Comparison of ENCODE assay signal across 37 cellular contexts in the genomic region with DNA sequence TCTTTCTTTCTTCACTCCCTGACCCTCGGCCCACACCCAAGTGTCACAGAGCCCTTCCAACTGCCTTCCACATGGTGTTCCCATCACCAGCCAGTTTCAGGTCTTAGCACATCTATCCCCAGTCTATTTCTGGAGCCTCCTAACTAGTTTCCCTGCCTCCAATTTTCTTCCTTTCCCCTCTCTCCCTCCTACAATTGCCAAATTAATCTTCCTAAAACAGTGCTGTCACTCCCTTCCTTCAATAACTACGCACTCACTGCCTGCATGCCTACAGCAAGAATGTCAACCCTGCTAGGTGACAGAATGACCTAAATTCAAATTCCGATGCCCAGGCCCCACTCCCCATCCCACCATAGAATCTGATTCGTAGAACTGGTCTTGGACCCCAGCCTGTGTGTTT. TPM values are rescaled to one million over a fixed set of nuclear protein-coding genes. Genes with fewer than 3 reads are reported as not detected.
"Had no signal": no experiment of that assay in that cellular context is flagged by ENCODE, and none has a peak within 500 bp of the region (broad histone marks: within the 10 kb centered on the region; RNA-seq: fewer than 3 reads in every experiment).

No MANE protein-coding gene starts in this region.

- ATAC-seq: activated CD8-positive, alpha-beta T cell treated with anti-CD3 and anti-CD28 coated beads for 36 hours; activated naive CD4-positive, alpha-beta T cell treated with anti-CD3 and anti-CD28 coated beads, Interleukin-2, amount 50 U/mL, for 72 hours; activated T-cell treated with anti-CD3 and anti-CD28 coated beads, Interleukin-2, amount 50 U/mL, for 4 hours; activated T-cell treated with anti-CD3 and anti-CD28 coated beads, Interleukin-2, amount 50 U/mL, for 72 hours; activated T-helper 17 cell treated with anti-CD3 and anti-CD28 coated beads, Interleukin-2, amount 50 U/mL, for 72 hours; body of pancreas had no signal

- H3K4me1 Mint-ChIP-seq: activated B cell treated with CpG ODN at 0.5 μM for 24 hours; activated CD4-positive, alpha-beta T cell treated with anti-CD3 and anti-CD28 coated beads, Interleukin-2, amount 10 ng/mL, durations not matched to agents 24 days and 14 days; central memory CD8-positive, alpha-beta T cell had no signal

- DNase-seq: activated B cell treated with CpG ODN at 0.5 μM for 24 hours; activated CD4-positive, alpha-beta memory T cell treated with anti-CD3 and anti-CD28 coated beads for 36 hours; activated CD4-positive, alpha-beta T cell treated with anti-CD3 and anti-CD28 coated beads for 4 hours; activated CD4-positive, alpha-beta T cell treated with anti-CD3 and anti-CD28 coated beads, Interleukin-2, amount 10 ng/mL, durations not matched to agents 24 days and 14 days; activated CD4-positive, alpha-beta T cell treated with anti-CD3 and anti-CD28 coated beads, Interleukin-2, amount 50 U/mL, for 1 hour; activated CD4-positive, alpha-beta T cell treated with anti-CD3 and anti-CD28 coated beads, Interleukin-2, amount 50 U/mL, for 4 hours; activated CD4-positive, CD25-positive, alpha-beta regulatory T cell treated with anti-CD3 and anti-CD28 coated beads, Interleukin-2, amount 50 U/mL, for 72 hours; activated CD8-positive, alpha-beta memory T cell treated with anti-CD3 and anti-CD28 coated beads, Interleukin-2, amount 50 U/mL, for 4 hours; activated CD8-positive, alpha-beta T cell treated with anti-CD3 and anti-CD28 coated beads for 36 hours; activated effector memory CD4-positive, alpha-beta T cell treated with anti-CD3 and anti-CD28 coated beads, Interleukin-2, amount 50 U/mL, for 16 hours; activated gamma-delta T cell treated with Interleukin-2 at 50 U/mL for 16 hours; activated naive CD4-positive, alpha-beta T cell; activated naive CD4-positive, alpha-beta T cell treated with anti-CD3 and anti-CD28 coated beads for 36 hours; activated naive CD4-positive, alpha-beta T cell treated with anti-CD3 and anti-CD28 coated beads, Interleukin-2, amount 50 U/mL, for 16 hours; activated naive CD8-positive, alpha-beta T cell treated with anti-CD3 and anti-CD28 coated beads for 36 hours; activated T-cell treated with anti-CD3 and anti-CD28 coated beads for 4 hours; activated T-cell treated with anti-CD3 and anti-CD28 coated beads, Interleukin-2, amount 50 U/mL, for 1 hour; activated T-cell treated with anti-CD3 and anti-CD28 coated beads, Interleukin-2, amount 50 U/mL, for 4 hours; activated T-cell treated with anti-CD3 and anti-CD28 coated beads, Interleukin-2, amount 50 U/mL, for 72 hours; amniotic stem cell; aorta; body of pancreas; brain microvascular endothelial cell; cerebellar nuclear complex; SW 1271; T-helper 1 cell; T-helper 2 cell; T-helper 9 cell had no signal

- H3K27me3 Mint-ChIP-seq: activated B cell treated with CpG ODN at 0.5 μM for 24 hours; activated CD4-positive, alpha-beta T cell treated with anti-CD3 and anti-CD28 coated beads, Interleukin-2, amount 10 ng/mL, durations not matched to agents 24 days and 14 days; activated naive CD8-positive, alpha-beta T cell treated with anti-CD3 and anti-CD28 coated beads for 36 hours had no signal

- H3K27ac ChIP-seq: adrenal gland, body of pancreas, brain microvascular endothelial cell, breast epithelium, VCaP had no signal

- H3K4me3 Mint-ChIP-seq: activated B cell treated with CpG ODN at 0.5 μM for 24 hours; activated CD4-positive, alpha-beta memory T cell treated with anti-CD3 and anti-CD28 coated beads for 36 hours; activated CD4-positive, alpha-beta T cell treated with anti-CD3 and anti-CD28 coated beads, Interleukin-2, amount 10 ng/mL, durations not matched to agents 24 days and 14 days; activated CD8-positive, alpha-beta T cell treated with anti-CD3 and anti-CD28 coated beads for 36 hours; activated naive CD4-positive, alpha-beta T cell treated with anti-CD3 and anti-CD28 coated beads for 36 hours; activated naive CD8-positive, alpha-beta T cell treated with anti-CD3 and anti-CD28 coated beads for 36 hours; activated T-cell treated with anti-CD3 and anti-CD28 coated beads, Interleukin-2, amount 50 U/mL, for 4 hours; activated T-cell treated with anti-CD3 and anti-CD28 coated beads, Interleukin-2, amount 50 U/mL, for 72 hours; activated T-helper 1 cell treated with anti-CD3 and anti-CD28 coated beads, Interleukin-12 subunit alpha, Interleukin-12 subunit beta, Interleukin-2, Interleukin-4 antibody, amounts not matched to agents 30 ng/mL and 10 ng/mL and 1 ng/mL, durations not matched to agents 14 hours and 24 hours and 36 hours; activated T-helper 17 cell treated with anti-CD3 and anti-CD28 coated beads, Interleukin-2, amount 50 U/mL, for 72 hours; central memory CD8-positive, alpha-beta T cell; T-helper 1 cell treated with Interleukin-12 subunit alpha and Interleukin-12 subunit beta and Interleukin-4 antibody, amounts not matched to agents 30 μg/mL and 1 μg/mL, for 36 hours; T-helper 2 cell treated with Interferon-gamma antibody and Interleukin-4, amounts not matched to agents 5 μg/mL and 100 μg/mL, for 36 hours had no signal

- H3K36me3 ChIP-seq: adrenal gland, brain microvascular endothelial cell, breast epithelium had no signal

- H3K9me3 ChIP-seq: adrenal gland, body of pancreas, breast epithelium had no signal

- H3K4me1 ChIP-seq: adrenal gland, body of pancreas, breast epithelium had no signal

- H3K27me3 ChIP-seq: adrenal gland, body of pancreas, brain microvascular endothelial cell, breast epithelium had no signal

- H3K27ac Mint-ChIP-seq: activated B cell treated with CpG ODN at 0.5 μM for 24 hours; activated CD4-positive, alpha-beta memory T cell treated with anti-CD3 and anti-CD28 coated beads for 36 hours; activated CD4-positive, alpha-beta T cell treated with anti-CD3 and anti-CD28 coated beads, Interleukin-2, amount 10 ng/mL, durations not matched to agents 24 days and 14 days; activated CD8-positive, alpha-beta T cell treated with anti-CD3 and anti-CD28 coated beads for 36 hours; activated naive CD4-positive, alpha-beta T cell treated with anti-CD3 and anti-CD28 coated beads for 36 hours; activated naive CD4-positive, alpha-beta T cell treated with anti-CD3 and anti-CD28 coated beads, Interleukin-2, amount 50 U/mL, for 72 hours; activated naive CD8-positive, alpha-beta T cell treated with anti-CD3 and anti-CD28 coated beads for 36 hours; activated T-cell treated with anti-CD3 and anti-CD28 coated beads, Interleukin-2, amount 50 U/mL, for 72 hours; activated T-helper 1 cell treated with anti-CD3 and anti-CD28 coated beads, Interleukin-12 subunit alpha, Interleukin-12 subunit beta, Interleukin-2, Interleukin-4 antibody, amounts not matched to agents 30 ng/mL and 10 ng/mL and 1 ng/mL, durations not matched to agents 14 hours and 24 hours and 36 hours; activated T-helper 17 cell treated with anti-CD3 and anti-CD28 coated beads, Interleukin-2, amount 50 U/mL, for 72 hours; T-helper 1 cell treated with Interleukin-12 subunit alpha and Interleukin-12 subunit beta and Interleukin-4 antibody, amounts not matched to agents 30 μg/mL and 1 μg/mL, for 36 hours; T-helper 2 cell treated with Interferon-gamma antibody and Interleukin-4, amounts not matched to agents 5 μg/mL and 100 μg/mL, for 36 hours had no signal

- H3K36me3 Mint-ChIP-seq: activated CD4-positive, alpha-beta memory T cell treated with anti-CD3 and anti-CD28 coated beads for 36 hours; activated naive CD4-positive, alpha-beta T cell treated with anti-CD3 and anti-CD28 coated beads, Interleukin-2, amount 50 U/mL, for 72 hours; activated naive CD8-positive, alpha-beta T cell treated with anti-CD3 and anti-CD28 coated beads for 36 hours had no signal

- H3K9me3 Mint-ChIP-seq: activated B cell treated with CpG ODN at 0.5 μM for 24 hours; activated CD4-positive, alpha-beta memory T cell treated with anti-CD3 and anti-CD28 coated beads for 36 hours; activated CD4-positive, alpha-beta T cell treated with anti-CD3 and anti-CD28 coated beads, Interleukin-2, amount 10 ng/mL, durations not matched to agents 24 days and 14 days; activated CD8-positive, alpha-beta T cell treated with anti-CD3 and anti-CD28 coated beads for 36 hours; activated naive CD4-positive, alpha-beta T cell treated with anti-CD3 and anti-CD28 coated beads for 36 hours; activated naive CD4-positive, alpha-beta T cell treated with anti-CD3 and anti-CD28 coated beads, Interleukin-2, amount 50 U/mL, for 72 hours; activated naive CD8-positive, alpha-beta T cell treated with anti-CD3 and anti-CD28 coated beads for 36 hours; activated T-cell treated with anti-CD3 and anti-CD28 coated beads, Interleukin-2, amount 50 U/mL, for 4 hours; activated T-helper 1 cell treated with anti-CD3 and anti-CD28 coated beads, Interleukin-12 subunit alpha, Interleukin-12 subunit beta, Interleukin-2, Interleukin-4 antibody, amounts not matched to agents 30 ng/mL and 10 ng/mL and 1 ng/mL, durations not matched to agents 14 hours and 24 hours and 36 hours; activated T-helper 17 cell treated with anti-CD3 and anti-CD28 coated beads, Interleukin-2, amount 50 U/mL, for 72 hours; central memory CD8-positive, alpha-beta T cell; T-helper 1 cell treated with Interleukin-12 subunit alpha and Interleukin-12 subunit beta and Interleukin-4 antibody, amounts not matched to agents 30 μg/mL and 1 μg/mL, for 36 hours; T-helper 2 cell treated with Interferon-gamma antibody and Interleukin-4, amounts not matched to agents 5 μg/mL and 100 μg/mL, for 36 hours had no signal

- H3K4me3 ChIP-seq: adrenal gland, body of pancreas, breast epithelium had no signal

RNA-seq across cellular contexts. Expression of a gene that starts 36.1 kb away (rescaled TPM):
- total RNA-seq: activated B cell treated with CpG ODN at 0.5 μM for 24 hours had no signal
